10 cellular contexts compared by ENCODE assay signal in the genomic region with DNA sequence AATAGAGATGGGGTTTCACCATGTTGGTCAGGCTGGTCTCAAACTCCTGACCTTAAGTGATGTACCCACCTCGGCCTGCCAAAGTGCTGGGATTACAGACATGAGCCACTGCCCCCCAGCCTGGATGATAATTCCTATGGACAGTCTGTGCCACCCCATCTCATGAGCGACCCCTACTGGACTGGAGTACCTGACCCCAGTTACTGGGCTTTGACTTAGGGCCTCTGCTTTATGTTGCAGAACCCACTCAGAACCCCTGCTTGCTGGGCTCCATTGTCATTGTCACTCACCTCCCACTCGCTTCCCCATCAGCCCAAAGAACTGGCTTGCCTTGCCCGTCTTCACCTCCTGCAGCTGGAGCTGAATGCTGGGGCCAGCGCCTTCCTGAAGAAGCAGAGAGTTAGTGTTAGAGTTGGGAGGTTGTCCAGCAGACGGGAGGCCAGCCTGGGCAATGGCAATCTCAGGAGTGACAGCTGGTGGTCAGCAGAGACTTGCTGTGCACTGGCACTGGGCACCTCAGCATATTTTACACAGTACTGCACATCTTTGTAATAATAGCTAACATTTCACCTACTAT. TPM values are rescaled to one million over a fixed set of nuclear protein-coding genes. Genes with fewer than 3 reads are reported as not detected.
DNase-seq lines count a peak whose midpoint lies in the region; ATAC-seq and TF ChIP-seq lines count a peak whose summit lies in the region.
"Had no signal": no experiment of that assay in that cellular context is flagged by ENCODE, and none has a peak within 500 bp of the region (broad histone marks: within the 10 kb centered on the region; RNA-seq: fewer than 3 reads in every experiment).

No MANE protein-coding gene starts in this region.

- DNase-seq in cardiac muscle cell (ENCODE audit: low read depth in 1 of 2, low spot score in 1 of 2) = no peak
- no peak for DNase-seq in Right ventricle myocardium superior
- DNase-seq in effector memory CD8-positive, alpha-beta T cell = peak; percentile 15 to 19 (median 18)
- DNase-seq in smooth muscle cell (lab: John Stamatoyannopoulos, UW; ENCODE audit: unreplicated experiment) = no peak
- no peak for DNase-seq in ecto neural progenitor cell (ENCODE audit: low spot score)
- no peak for DNase-seq in nephron progenitor cell
- DNase-seq: hypothalamus, thyroid gland had no signal

- no peak overlapping the region for H3K4me3 Mint-ChIP-seq in effector memory CD8-positive, alpha-beta T cell
- H3K4me3 Mint-ChIP-seq in nephron progenitor cell = no peak overlapping the region

- H3K27me3 Mint-ChIP-seq in effector memory CD8-positive, alpha-beta T cell = no peaks in the 10 kb centered on the region
- peaks cover 16% of the 10 kb centered on the region for H3K27me3 Mint-ChIP-seq in nephron progenitor cell (ENCODE audit: low read depth, poor library complexity)

- H3K4me1 ChIP-seq in cardiac muscle cell (ENCODE audit: low read depth) (peaks cover 18% of the 10 kb centered on the region), OCI-LY1 (ENCODE audit: insufficient read depth, low read length, severe bottlenecking) (no peaks in the 10 kb centered on the region), smooth muscle cell (ENCODE audit: low read depth) (no peaks in the 10 kb centered on the region)
- H3K4me1 ChIP-seq: thyroid gland had no signal

- H3K36me3 ChIP-seq in cardiac muscle cell (peaks cover 6% of the 10 kb centered on the region), OCI-LY1 (ENCODE audit: insufficient read depth, low read length) (no peaks in the 10 kb centered on the region), smooth muscle cell (ENCODE audit: low read depth) (no peaks in the 10 kb centered on the region)
- H3K36me3 ChIP-seq: thyroid gland had no signal

- H3K4me1 Mint-ChIP-seq in effector memory CD8-positive, alpha-beta T cell (ENCODE audit: low read depth in 2 of 2) = peaks cover 4 to 12% of the 10 kb centered on the region in 2 donors
- H3K4me1 Mint-ChIP-seq in nephron progenitor cell = peaks cover 18% of the 10 kb centered on the region

- no peak overlapping the region for H2AFZ ChIP-seq in OCI-LY1 (ENCODE audit: low read length)
- H2AFZ ChIP-seq in smooth muscle cell (ENCODE audit: low read depth) = no peak overlapping the region

- no peaks in the 10 kb centered on the region for H3K9me3 Mint-ChIP-seq in effector memory CD8-positive, alpha-beta T cell
- no peaks in the 10 kb centered on the region for H3K9me3 Mint-ChIP-seq in nephron progenitor cell

- H4K20me1 ChIP-seq in OCI-LY1 (ENCODE audit: insufficient read depth, low read length) (no peaks in the 10 kb centered on the region), smooth muscle cell (ENCODE audit: low read depth) (no peaks in the 10 kb centered on the region)

- H3K9ac ChIP-seq in OCI-LY1 (ENCODE audit: low read length) (no peak overlapping the region), smooth muscle cell (ENCODE audit: low read depth) (no peak overlapping the region)

- H3K27me3 ChIP-seq in cardiac muscle cell (no peaks in the 10 kb centered on the region), OCI-LY1 (ENCODE audit: insufficient read depth, low read length) (no peaks in the 10 kb centered on the region), smooth muscle cell (ENCODE audit: low read depth) (no peaks in the 10 kb centered on the region)
- H3K27me3 ChIP-seq: thyroid gland had no signal

- H3K4me2 ChIP-seq in OCI-LY1 (ENCODE audit: low read length) = no peak overlapping the region
- H3K4me2 ChIP-seq in smooth muscle cell = no peak overlapping the region

- no peaks in the 10 kb centered on the region for H3K9me3 ChIP-seq in cardiac muscle cell (ENCODE audit: low read depth)
- H3K9me3 ChIP-seq in OCI-LY1 (ENCODE audit: low read length) = no peaks in the 10 kb centered on the region
- no peaks in the 10 kb centered on the region for H3K9me3 ChIP-seq in smooth muscle cell (replicated peaks; ENCODE audit: low read depth)
- H3K9me3 ChIP-seq: thyroid gland had no signal

- WGBS in smooth muscle cell (ENCODE audit: low lambda C conversion rate) = 79% methylated on average over 6 of the region's 6 CpGs

- TF ChIP-seq CTCF in cardiac muscle cell (IDR thresholded peaks at IDR 0.05; ENCODE audit: low read depth, low read length) (peak; percentile 48), OCI-LY1 (IDR thresholded peaks at IDR 0.05; ENCODE audit: low read length) (peak; percentile 58), smooth muscle cell (IDR thresholded peaks at IDR 0.05; ENCODE audit: borderline replicate concordance, insufficient read depth, poor library complexity, severe bottlenecking) (peak; percentile 18), nephron progenitor cell (IDR thresholded peaks at IDR 0.05) (no peak)

- peaks cover 26% of the 10 kb centered on the region for H3K36me3 Mint-ChIP-seq in effector memory CD8-positive, alpha-beta T cell (ENCODE audit: insufficient read depth)
- H3K36me3 Mint-ChIP-seq in nephron progenitor cell (ENCODE audit: low read depth) = peaks cover 15% of the 10 kb centered on the region

- no peaks in the 10 kb centered on the region for H3K9me2 ChIP-seq in OCI-LY1 (ENCODE audit: low read depth, low read length)

- peak overlapping the region in 1 of 2 donors; percentile 72 for H3K27ac Mint-ChIP-seq in effector memory CD8-positive, alpha-beta T cell
- no peak overlapping the region for H3K27ac Mint-ChIP-seq in nephron progenitor cell

- ATAC-seq in Right ventricle myocardium superior (ENCODE audit: poor library complexity) (no peak), HG03025 (IDR thresholded peaks at IDR 0.05; ENCODE audit: low FRiP score, unreplicated experiment) (no peak)
- ATAC-seq in effector memory CD8-positive, alpha-beta T cell (replicated peaks) = no peak

- no peaks in the 10 kb centered on the region for H3K79me2 ChIP-seq in OCI-LY1 (ENCODE audit: insufficient read depth, low read length)
- H3K79me2 ChIP-seq in smooth muscle cell (ENCODE audit: low read depth) = no peaks in the 10 kb centered on the region

- intact Hi-C loops in Right ventricle myocardium superior (cut with DNase I) = loop anchor here (10.0 kb wide), 1 partner anchor 49 kb away; no protein-coding TSS in a partner anchor

- H3K4me3 ChIP-seq in cardiac muscle cell (no peak overlapping the region), OCI-LY1 (ENCODE audit: low read depth, low read length, poor library complexity, severe bottlenecking) (no peak overlapping the region), smooth muscle cell (no peak overlapping the region)
- H3K4me3 ChIP-seq: thyroid gland had no signal

- H3K27ac ChIP-seq in cardiac muscle cell (no peak overlapping the region), OCI-LY1 (ENCODE audit: low read depth, low read length, poor library complexity, severe bottlenecking) (no peak overlapping the region), smooth muscle cell (ENCODE audit: low read depth) (no peak overlapping the region)
- H3K27ac ChIP-seq: thyroid gland had no signal

- no peaks in the 10 kb centered on the region for H3F3A ChIP-seq in OCI-LY1 (ENCODE audit: insufficient read depth, low read length)
- no peaks in the 10 kb centered on the region for H3F3A ChIP-seq in smooth muscle cell (ENCODE audit: low read depth)

RNA-seq across cellular contexts. Expression of a gene that starts 4.0 kb away (rescaled TPM):
- not detected in 2 replicates for total RNA-seq in cardiac muscle cell
- 0.78 TPM in 1 of 2 replicates, not detected in the other for polyA plus RNA-seq in cardiac muscle cell
- not detected for total RNA-seq in Right ventricle myocardium superior
- not detected in 2 replicates for total RNA-seq in smooth muscle cell
- polyA plus RNA-seq in smooth muscle cell = not detected in 2 replicates
- total RNA-seq: thyroid gland had no signal

RNA-seq across cellular contexts. Expression of a gene that starts 55.4 kb away (rescaled TPM):
- total RNA-seq in cardiac muscle cell = 31.3 and 33.1 TPM in 2 replicates
- polyA plus RNA-seq in cardiac muscle cell = 30.0 and 57.4 TPM in 2 replicates
- total RNA-seq in Right ventricle myocardium superior = 42.5 TPM
- total RNA-seq in smooth muscle cell = 22.7 and 32.0 TPM in 2 replicates
- polyA plus RNA-seq in smooth muscle cell = 17.2 and 21.7 TPM in 2 replicates

Comparison
In these comparisons a context has a peak if more than half of its experiments do, and no peak if none do; other contexts are left out.
1. DNase-seq: peak in effector memory CD8-positive, alpha-beta T cell (3 of 3); none in cardiac muscle cell (0 of 2), Right ventricle myocardium superior (single experiment), smooth muscle cell (single experiment), ecto neural progenitor cell (single experiment) and nephron progenitor cell (single experiment).